34 cellular contexts compared by ENCODE assay signal in genomic region chr22:49492756-49493251, GRCh38.
"Had no signal": no experiment of that assay in that cellular context is flagged by ENCODE, and none has a peak within 500 bp of the region (broad histone marks: within the 10 kb centered on the region; RNA-seq: fewer than 3 reads in every experiment).

No MANE protein-coding gene starts in this region.

- H3K27me3 Mint-ChIP-seq: activated B cell treated with CpG ODN at 0.5 μM for 24 hours; activated CD4-positive, alpha-beta memory T cell treated with anti-CD3 and anti-CD28 coated beads for 36 hours; activated CD4-positive, alpha-beta T cell treated with anti-CD3 and anti-CD28 coated beads, Interleukin-2, amount 10 ng/mL, durations not matched to agents 24 days and 14 days; activated CD8-positive, alpha-beta T cell treated with anti-CD3 and anti-CD28 coated beads for 36 hours; activated naive CD8-positive, alpha-beta T cell treated with anti-CD3 and anti-CD28 coated beads for 36 hours; activated T-helper 17 cell treated with anti-CD3 and anti-CD28 coated beads, Interleukin-2, amount 50 U/mL, for 72 hours had no signal

- H3K9me3 Mint-ChIP-seq: activated CD4-positive, alpha-beta memory T cell treated with anti-CD3 and anti-CD28 coated beads for 36 hours; activated CD4-positive, alpha-beta T cell treated with anti-CD3 and anti-CD28 coated beads, Interleukin-2, amount 10 ng/mL, durations not matched to agents 24 days and 14 days; activated CD8-positive, alpha-beta T cell treated with anti-CD3 and anti-CD28 coated beads for 36 hours; activated naive CD4-positive, alpha-beta T cell treated with anti-CD3 and anti-CD28 coated beads for 36 hours; activated naive CD4-positive, alpha-beta T cell treated with anti-CD3 and anti-CD28 coated beads, Interleukin-2, amount 50 U/mL, for 72 hours; activated naive CD8-positive, alpha-beta T cell treated with anti-CD3 and anti-CD28 coated beads for 36 hours; activated T-cell treated with anti-CD3 and anti-CD28 coated beads, Interleukin-2, amount 50 U/mL, for 72 hours; activated T-helper 1 cell treated with anti-CD3 and anti-CD28 coated beads, Interleukin-12 subunit alpha, Interleukin-12 subunit beta, Interleukin-2, Interleukin-4 antibody, amounts not matched to agents 30 ng/mL and 10 ng/mL and 1 ng/mL, durations not matched to agents 14 hours and 24 hours and 36 hours; activated T-helper 17 cell treated with anti-CD3 and anti-CD28 coated beads, Interleukin-2, amount 50 U/mL, for 72 hours; T-helper 1 cell treated with Interleukin-12 subunit alpha and Interleukin-12 subunit beta and Interleukin-4 antibody, amounts not matched to agents 30 μg/mL and 1 μg/mL, for 36 hours; T-helper 2 cell treated with Interferon-gamma antibody and Interleukin-4, amounts not matched to agents 5 μg/mL and 100 μg/mL, for 36 hours had no signal

- H3K27ac Mint-ChIP-seq: activated B cell treated with CpG ODN at 0.5 μM for 24 hours; activated CD4-positive, alpha-beta memory T cell treated with anti-CD3 and anti-CD28 coated beads for 36 hours; activated CD4-positive, alpha-beta T cell treated with anti-CD3 and anti-CD28 coated beads, Interleukin-2, amount 10 ng/mL, durations not matched to agents 24 days and 14 days; activated CD8-positive, alpha-beta T cell treated with anti-CD3 and anti-CD28 coated beads for 36 hours; activated naive CD4-positive, alpha-beta T cell treated with anti-CD3 and anti-CD28 coated beads for 36 hours; activated naive CD4-positive, alpha-beta T cell treated with anti-CD3 and anti-CD28 coated beads, Interleukin-2, amount 50 U/mL, for 72 hours; activated T-cell treated with anti-CD3 and anti-CD28 coated beads, Interleukin-2, amount 50 U/mL, for 72 hours; activated T-helper 1 cell treated with anti-CD3 and anti-CD28 coated beads, Interleukin-12 subunit alpha, Interleukin-12 subunit beta, Interleukin-2, Interleukin-4 antibody, amounts not matched to agents 30 ng/mL and 10 ng/mL and 1 ng/mL, durations not matched to agents 14 hours and 24 hours and 36 hours; activated T-helper 17 cell treated with anti-CD3 and anti-CD28 coated beads, Interleukin-2, amount 50 U/mL, for 72 hours; T-helper 1 cell treated with Interleukin-12 subunit alpha and Interleukin-12 subunit beta and Interleukin-4 antibody, amounts not matched to agents 30 μg/mL and 1 μg/mL, for 36 hours; T-helper 2 cell treated with Interferon-gamma antibody and Interleukin-4, amounts not matched to agents 5 μg/mL and 100 μg/mL, for 36 hours had no signal

- H3K27ac ChIP-seq: adrenal gland, body of pancreas, brain microvascular endothelial cell, breast epithelium, VCaP had no signal

- ATAC-seq: activated CD8-positive, alpha-beta T cell treated with anti-CD3 and anti-CD28 coated beads for 36 hours; activated naive CD4-positive, alpha-beta T cell treated with anti-CD3 and anti-CD28 coated beads, Interleukin-2, amount 50 U/mL, for 72 hours; activated T-cell treated with anti-CD3 and anti-CD28 coated beads, Interleukin-2, amount 50 U/mL, for 4 hours; activated T-cell treated with anti-CD3 and anti-CD28 coated beads, Interleukin-2, amount 50 U/mL, for 72 hours; activated T-helper 17 cell treated with anti-CD3 and anti-CD28 coated beads, Interleukin-2, amount 50 U/mL, for 72 hours; body of pancreas had no signal

- H3K4me3 ChIP-seq: adrenal gland, body of pancreas, breast epithelium had no signal

- H3K36me3 Mint-ChIP-seq: activated CD4-positive, alpha-beta memory T cell treated with anti-CD3 and anti-CD28 coated beads for 36 hours; activated naive CD4-positive, alpha-beta T cell treated with anti-CD3 and anti-CD28 coated beads, Interleukin-2, amount 50 U/mL, for 72 hours had no signal

- DNase-seq: activated B cell treated with CpG ODN at 0.5 μM for 24 hours; activated CD4-positive, alpha-beta memory T cell treated with anti-CD3 and anti-CD28 coated beads for 36 hours; activated CD4-positive, alpha-beta T cell treated with anti-CD3 and anti-CD28 coated beads for 4 hours; activated CD4-positive, alpha-beta T cell treated with anti-CD3 and anti-CD28 coated beads, Interleukin-2, amount 10 ng/mL, durations not matched to agents 24 days and 14 days; activated CD4-positive, alpha-beta T cell treated with anti-CD3 and anti-CD28 coated beads, Interleukin-2, amount 50 U/mL, for 1 hour; activated CD4-positive, alpha-beta T cell treated with anti-CD3 and anti-CD28 coated beads, Interleukin-2, amount 50 U/mL, for 4 hours; activated CD4-positive, CD25-positive, alpha-beta regulatory T cell treated with anti-CD3 and anti-CD28 coated beads, Interleukin-2, amount 50 U/mL, for 72 hours; activated CD8-positive, alpha-beta memory T cell treated with anti-CD3 and anti-CD28 coated beads, Interleukin-2, amount 50 U/mL, for 4 hours; activated CD8-positive, alpha-beta T cell treated with anti-CD3 and anti-CD28 coated beads for 36 hours; activated effector memory CD4-positive, alpha-beta T cell treated with anti-CD3 and anti-CD28 coated beads, Interleukin-2, amount 50 U/mL, for 16 hours; activated gamma-delta T cell treated with Interleukin-2 at 50 U/mL for 16 hours; activated naive CD4-positive, alpha-beta T cell; activated naive CD4-positive, alpha-beta T cell treated with anti-CD3 and anti-CD28 coated beads for 36 hours; activated naive CD4-positive, alpha-beta T cell treated with anti-CD3 and anti-CD28 coated beads, Interleukin-2, amount 50 U/mL, for 16 hours; activated naive CD8-positive, alpha-beta T cell treated with anti-CD3 and anti-CD28 coated beads for 36 hours; activated T-cell treated with anti-CD3 and anti-CD28 coated beads for 4 hours; activated T-cell treated with anti-CD3 and anti-CD28 coated beads, Interleukin-2, amount 50 U/mL, for 1 hour; activated T-cell treated with anti-CD3 and anti-CD28 coated beads, Interleukin-2, amount 50 U/mL, for 4 hours; activated T-cell treated with anti-CD3 and anti-CD28 coated beads, Interleukin-2, amount 50 U/mL, for 72 hours; amniotic stem cell; aorta; body of pancreas; brain microvascular endothelial cell; central memory CD4-positive, alpha-beta T cell; T-helper 2 cell; T-helper 9 cell had no signal

- H3K4me3 Mint-ChIP-seq: activated B cell treated with CpG ODN at 0.5 μM for 24 hours; activated CD4-positive, alpha-beta memory T cell treated with anti-CD3 and anti-CD28 coated beads for 36 hours; activated CD4-positive, alpha-beta T cell treated with anti-CD3 and anti-CD28 coated beads, Interleukin-2, amount 10 ng/mL, durations not matched to agents 24 days and 14 days; activated CD8-positive, alpha-beta T cell treated with anti-CD3 and anti-CD28 coated beads for 36 hours; activated naive CD4-positive, alpha-beta T cell treated with anti-CD3 and anti-CD28 coated beads for 36 hours; activated naive CD8-positive, alpha-beta T cell treated with anti-CD3 and anti-CD28 coated beads for 36 hours; activated T-cell treated with anti-CD3 and anti-CD28 coated beads, Interleukin-2, amount 50 U/mL, for 4 hours; activated T-cell treated with anti-CD3 and anti-CD28 coated beads, Interleukin-2, amount 50 U/mL, for 72 hours; activated T-helper 1 cell treated with anti-CD3 and anti-CD28 coated beads, Interleukin-12 subunit alpha, Interleukin-12 subunit beta, Interleukin-2, Interleukin-4 antibody, amounts not matched to agents 30 ng/mL and 10 ng/mL and 1 ng/mL, durations not matched to agents 14 hours and 24 hours and 36 hours; activated T-helper 17 cell treated with anti-CD3 and anti-CD28 coated beads, Interleukin-2, amount 50 U/mL, for 72 hours; T-helper 1 cell treated with Interleukin-12 subunit alpha and Interleukin-12 subunit beta and Interleukin-4 antibody, amounts not matched to agents 30 μg/mL and 1 μg/mL, for 36 hours; T-helper 2 cell treated with Interferon-gamma antibody and Interleukin-4, amounts not matched to agents 5 μg/mL and 100 μg/mL, for 36 hours had no signal

- H3K4me1 Mint-ChIP-seq: activated B cell treated with CpG ODN at 0.5 μM for 24 hours; activated CD4-positive, alpha-beta T cell treated with anti-CD3 and anti-CD28 coated beads, Interleukin-2, amount 10 ng/mL, durations not matched to agents 24 days and 14 days; activated naive CD8-positive, alpha-beta T cell treated with anti-CD3 and anti-CD28 coated beads for 36 hours; activated T-helper 17 cell treated with anti-CD3 and anti-CD28 coated beads, Interleukin-2, amount 50 U/mL, for 72 hours had no signal
